In the genomic region with DNA sequence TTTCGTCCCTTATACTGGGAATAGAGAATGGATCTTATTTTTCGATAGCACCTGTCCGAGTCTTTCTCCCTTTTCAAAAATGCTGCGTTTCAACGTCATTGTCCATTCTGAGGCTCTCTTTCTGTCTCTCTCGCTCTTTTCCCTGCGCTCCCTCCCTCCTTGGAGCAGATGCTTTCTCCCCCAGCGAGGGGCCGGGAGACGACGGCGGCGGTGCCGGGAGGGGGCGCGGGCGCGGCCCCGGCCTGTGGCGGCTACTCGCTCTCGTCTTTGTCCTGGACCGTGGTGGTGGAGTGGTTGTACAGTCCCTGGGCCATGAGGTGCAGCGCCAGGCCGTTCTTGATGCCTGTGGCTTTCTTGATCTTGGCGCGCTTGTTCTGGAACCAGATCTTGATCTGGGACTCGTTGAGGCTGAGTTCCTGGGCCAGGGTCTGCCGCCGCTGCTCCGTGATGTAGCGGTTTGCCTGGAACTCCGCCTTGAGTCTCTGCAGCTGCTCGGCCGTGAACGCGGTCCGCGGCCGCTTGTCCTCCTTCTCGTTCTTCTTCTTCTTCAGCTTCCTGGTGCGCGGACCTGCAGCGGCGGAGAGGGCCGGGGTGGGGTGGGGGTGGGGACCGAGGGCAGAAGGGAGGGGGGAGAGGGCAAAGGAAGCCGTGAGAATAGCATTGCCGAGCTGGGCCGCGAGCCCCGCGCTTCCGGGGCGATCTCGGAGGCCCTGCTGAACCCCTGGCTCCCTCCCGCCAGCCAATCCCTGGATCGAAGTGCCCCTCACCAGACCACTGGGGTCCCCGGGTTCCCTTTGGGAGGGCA, we compare ENCODE assay signal across 1 cellular context.
A peak's percentile ranks its signal among the peaks of the same experiment; 100 is the strongest.
TF ChIP-seq lines count a peak whose summit lies in the region.

No MANE protein-coding gene starts in this region.

TF ChIP-seq in HepG2, 621 proteins besides CTCF, POLR2A, EP300 and RAD21:
- TF ChIP-seq ATF7-NPFF (CRISPR knock-in tag; IDR thresholded peaks at IDR 0.05; ENCODE audit: low read depth) (no peak), HDAC6 (IDR thresholded peaks at IDR 0.05; ENCODE audit: low read depth, low read length) (no peak), ZNF609 (CRISPR knock-in tag; IDR thresholded peaks at IDR 0.05; ENCODE audit: borderline replicate concordance) (no peak), PCBP1 (IDR thresholded peaks at IDR 0.05; ENCODE audit: borderline replicate concordance, low read depth, low read length) (0 out of 2 replicates have a peak, but pooled peaks have one; percentile 27), GATA4 (IDR thresholded peaks at IDR 0.05; ENCODE audit: borderline replicate concordance, low read depth) (no peak)
